ENCODE assay signal across 34 cellular contexts in the genomic region with DNA sequence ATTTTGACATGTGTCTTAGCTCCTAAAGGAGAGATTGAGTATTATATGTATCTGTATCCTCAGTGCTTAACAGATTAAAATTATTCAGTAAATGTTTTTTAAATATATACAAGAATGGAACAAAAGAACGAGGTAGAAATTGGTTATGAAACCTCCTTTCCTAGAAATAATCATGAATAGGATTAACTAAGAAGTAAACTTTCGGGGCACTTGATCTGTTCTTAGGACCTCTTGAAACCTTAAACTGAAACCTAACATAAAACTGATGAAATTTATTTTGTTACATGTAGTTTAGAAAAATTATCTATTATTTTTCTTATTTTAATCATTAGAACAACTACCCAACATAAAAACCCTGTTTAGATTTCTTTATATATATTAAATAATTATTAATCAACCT.
"Had no signal": no experiment of that assay in that cellular context is flagged by ENCODE, and none has a peak within 500 bp of the region (broad histone marks: within the 10 kb centered on the region; RNA-seq: fewer than 3 reads in every experiment).

No MANE protein-coding gene starts in this region.

- H3K4me3 ChIP-seq: MG63 had no signal

- DNase-seq: Karpas-422, Kasumi-1, MG63, MM.1S, MV-4-11, NCI-H1048, NCI-H1092, NCI-H1092 treated with DMSO at 0.1 percent for 48 hours, NCI-H1105, NCI-H1105 treated with DMSO at 0.1 percent for 48 hours, NCI-H1417, NCI-H1417 treated with DMSO at 0.1 percent for 48 hours, NCI-H1436, NCI-H1436 treated with DMSO at 0.1 percent for 48 hours, NCI-H146, NCI-H1694, NCI-H1694 treated with DMSO at 0.1 percent for 48 hours, NCI-H187, NCI-H187 treated with DMSO at 0.1 percent for 48 hours, NCI-H1930, NCI-H2029, NCI-H2029 treated with DMSO at 0.1 percent for 48 hours, NCI-H2081, NCI-H2081 treated with DMSO at 0.1 percent for 48 hours, NCI-H2107, NCI-H2171, NCI-H2171 treated with DMSO at 0.1 percent for 48 hours, NCI-H2227 treated with DMSO at 0.1 percent for 48 hours, NCI-H226, NCI-H345, NCI-H446, NCI-H446 treated with DMSO at 0.1 percent for 48 hours, NCI-H510A had no signal

- H3K27me3 ChIP-seq: MG63 had no signal

- H3K36me3 ChIP-seq: MG63 had no signal

- H3K9me3 ChIP-seq: MG63 had no signal

- H3K27ac ChIP-seq: KMS-11 had no signal
